ENCODE assay signal across 15 cellular contexts in genomic region chr7:148485618-148486017, GRCh38.
DNase-seq lines count a peak whose midpoint lies in the region; ATAC-seq, FAIRE-seq and TF ChIP-seq lines count a peak whose summit lies in the region.
"Had no signal": no experiment of that assay in that cellular context is flagged by ENCODE, and none has a peak within 500 bp of the region (broad histone marks: within the 10 kb centered on the region; RNA-seq: fewer than 3 reads in every experiment).

No MANE protein-coding gene starts in this region.

- DNase-seq in GM12891 (ENCODE audit: insufficient read length, low spot score) (no peak), NCI-H524 treated with DMSO at 0.1 percent for 48 hours (lab: John Stamatoyannopoulos, UW) (peak; percentile 16), dorsolateral prefrontal cortex (no peak), neural crest cell (ENCODE audit: low read depth, low spot score) (no peak), upper lobe of right lung (no peak), SW480 (ENCODE audit: low spot score) (no peak), NCI-H1436 (lab: John Stamatoyannopoulos, UW) (no peak)
- DNase-seq: activated CD8-positive, alpha-beta T cell treated with anti-CD3 and anti-CD28 coated beads for 36 hours; activated effector memory CD4-positive, alpha-beta T cell treated with anti-CD3 and anti-CD28 coated beads, Interleukin-2, amount 50 U/mL, for 16 hours; Caco-2; endodermal cell; glutamatergic neuron; NCI-H2081 treated with DMSO at 0.1 percent for 48 hours; OCI-M1; T-helper 2 cell had no signal

- peaks cover 4% of the 10 kb centered on the region for H3K27me3 Mint-ChIP-seq in neural crest cell (ENCODE audit: low read depth)

- ATAC-seq in upper lobe of right lung: no peak
- ATAC-seq: activated CD8-positive, alpha-beta T cell treated with anti-CD3 and anti-CD28 coated beads for 36 hours had no signal

- no peaks in the 10 kb centered on the region for H3K4me1 ChIP-seq in upper lobe of right lung

- no peaks in the 10 kb centered on the region for H3K9me3 Mint-ChIP-seq in neural crest cell
- H3K9me3 Mint-ChIP-seq: activated CD8-positive, alpha-beta T cell treated with anti-CD3 and anti-CD28 coated beads for 36 hours; endodermal cell had no signal

- no peaks in the 10 kb centered on the region for H3K9me3 ChIP-seq in upper lobe of right lung
- H3K9me3 ChIP-seq: Caco-2 had no signal

- intact Hi-C loops in dorsolateral prefrontal cortex (cut with DNase I) (loop anchor here (2.0 to 5.0 kb wide), 4 partner anchors 103 to 219 kb away; no protein-coding TSS in a partner anchor), upper lobe of right lung (cut with DNase I) (no loop called here)

- FAIRE-seq in GM12891 (lab: Jason Lieb, UNC): peak; percentile 20

- H3K4me3 Mint-ChIP-seq in neural crest cell: no peak overlapping the region
- H3K4me3 Mint-ChIP-seq: activated CD8-positive, alpha-beta T cell treated with anti-CD3 and anti-CD28 coated beads for 36 hours; endodermal cell had no signal

- TF ChIP-seq CTCF in dorsolateral prefrontal cortex (IDR thresholded peaks at IDR 0.05 in 54 of 56, conservative IDR thresholded peaks at IDR 0.05 in 2 of 56; ENCODE audit: low read depth in 1 of 56, partially characterized antibody in 56 of 56) (peak; percentile 7 to 73 (median 50)), neural crest cell (conservative IDR thresholded peaks at IDR 0.05) (peak; percentile 46), upper lobe of right lung (IDR thresholded peaks at IDR 0.05) (no peak)

- H3K27ac ChIP-seq in dorsolateral prefrontal cortex (peak overlapping the region in 5 of 59 donors; percentile 9 to 49 (median 31)), upper lobe of right lung (no peak overlapping the region)

- no peaks in the 10 kb centered on the region for H3K27me3 ChIP-seq in dorsolateral prefrontal cortex
- no peaks in the 10 kb centered on the region for H3K27me3 ChIP-seq in upper lobe of right lung

- H3K27ac Mint-ChIP-seq in neural crest cell (ENCODE audit: unreplicated experiment): no peak overlapping the region
- H3K27ac Mint-ChIP-seq: activated CD8-positive, alpha-beta T cell treated with anti-CD3 and anti-CD28 coated beads for 36 hours; endodermal cell had no signal

- no peak for TF ChIP-seq POLR2A in GM12891 (IDR thresholded peaks at IDR 0.05; ENCODE audit: low read depth, low read length)

- no peaks in the 10 kb centered on the region for H3K36me3 ChIP-seq in upper lobe of right lung

- no peaks in the 10 kb centered on the region for H3K36me3 Mint-ChIP-seq in neural crest cell (ENCODE audit: low read depth)

- no peaks in the 10 kb centered on the region for H3K4me1 Mint-ChIP-seq in neural crest cell

- H3K4me3 ChIP-seq in dorsolateral prefrontal cortex (no peak overlapping the region), upper lobe of right lung (no peak overlapping the region)

TF ChIP-seq in GM12891, 5 proteins besides CTCF, POLR2A, EP300 and RAD21:
- TF ChIP-seq POU2F2 (IDR thresholded peaks at IDR 0.05; ENCODE audit: low read depth, low read length) (no peak), PAX5 (IDR thresholded peaks at IDR 0.05; ENCODE audit: insufficient read depth, low read length, severe bottlenecking) (no peak), TAF1 (IDR thresholded peaks at IDR 0.05; ENCODE audit: low read depth, low read length) (no peak)
TF ChIP-seq in GM12891: peak in this region for 0.
